17 cellular contexts compared by ENCODE assay signal in the genomic region with DNA sequence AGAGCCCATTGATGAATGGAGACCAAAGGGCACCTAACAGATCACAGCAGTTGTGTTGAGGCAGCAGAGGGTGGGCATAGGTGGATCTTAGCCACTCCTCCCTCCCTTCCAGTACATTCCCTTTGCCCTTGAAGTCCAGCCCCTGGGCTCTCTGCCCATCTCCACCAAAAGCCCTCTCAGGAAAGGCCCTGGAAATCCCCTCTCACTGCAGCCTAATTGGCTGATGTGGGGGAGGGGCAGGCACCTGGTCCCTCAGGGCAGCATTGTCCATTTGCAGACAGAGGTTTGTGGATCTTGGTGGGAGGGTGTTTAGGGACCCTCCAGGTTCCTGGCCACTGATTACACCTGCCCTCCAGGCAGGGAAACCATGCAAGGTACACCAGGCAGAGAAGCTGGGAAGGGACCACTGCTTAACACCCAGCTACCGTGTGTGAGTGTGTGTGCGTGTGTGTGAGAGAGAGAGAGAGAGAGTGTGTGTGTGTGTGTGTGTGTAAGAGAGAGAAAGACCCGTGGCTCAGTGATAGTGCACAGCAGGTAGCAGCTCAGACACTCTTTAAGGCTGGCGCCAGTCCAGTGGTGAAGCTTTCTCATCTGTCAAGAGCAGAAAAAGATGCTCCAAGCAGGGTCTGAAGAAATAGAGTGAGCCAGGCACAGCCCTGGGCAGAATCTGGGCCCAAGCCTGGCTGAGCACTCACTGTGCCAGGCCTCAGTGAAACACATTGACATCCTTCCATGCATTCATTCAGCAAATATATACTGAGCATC.
DNase-seq lines count a peak whose midpoint lies in the region; ATAC-seq, FAIRE-seq and TF ChIP-seq lines count a peak whose summit lies in the region.
"Had no signal": no experiment of that assay in that cellular context is flagged by ENCODE, and none has a peak within 500 bp of the region (broad histone marks: within the 10 kb centered on the region; RNA-seq: fewer than 3 reads in every experiment).

No MANE protein-coding gene starts in this region.

- POLR2A ChIA-PET in HepG2 (lab: Yijun Ruan, JAX): no interaction called here

- WGBS in right lobe of liver (ENCODE audit: insufficient coverage, low coverage, low lambda C conversion rate, missing lambda C conversion rate): 56% methylated on average over 3 of the region's 4 CpGs
- 36% methylated on average over 4 of the region's 4 CpGs for WGBS in HepG2 (ENCODE audit: low lambda C conversion rate)

- BruUV-seq in HepG2 (replicated peaks; lab: Mats Ljungman, UMichigan): no TSS peak

- H4K20me1 ChIP-seq in HepG2 (ENCODE audit: insufficient read depth, low read length): no peaks in the 10 kb centered on the region

- no peak overlapping the region for H2AFZ ChIP-seq in HepG2 (ENCODE audit: low read length)
- H2AFZ ChIP-seq: parathyroid adenoma had no signal

- H3K36me3 ChIP-seq in right lobe of liver: no peaks in the 10 kb centered on the region
- H3K36me3 ChIP-seq in HepG2 (replicated peaks in 1 of 2; ENCODE audit: control insufficient read depth in 1 of 2, insufficient read depth in 2 of 2, low read length in 2 of 2): no peaks in the 10 kb centered on the region

- no peak overlapping the region for H3K4me3 ChIP-seq in right lobe of liver
- H3K4me3 ChIP-seq in HepG2 (replicated peaks in 1 of 3; ENCODE audit: insufficient read depth in 1 of 3, low read depth in 2 of 3, low read length in 3 of 3): no peak overlapping the region

- H3K9me3 ChIP-seq in right lobe of liver (no peaks in the 10 kb centered on the region), HepG2 (ENCODE audit: low read length) (no peaks in the 10 kb centered on the region)

- no peaks in the 10 kb centered on the region for H3K79me2 ChIP-seq in HepG2 (ENCODE audit: insufficient read depth, low read length)
- H3K79me2 ChIP-seq: parathyroid adenoma had no signal

- TF ChIP-seq EP300 in HepG2 (IDR thresholded peaks at IDR 0.05; ENCODE audit: low read depth in 2 of 2, low read length in 2 of 2) (no peak), HepG2 (CRISPR knock-in tag; IDR thresholded peaks at IDR 0.05; ENCODE audit: borderline replicate concordance) (no peak)

- no peak for TF ChIP-seq RAD21 in HepG2 (CRISPR knock-in tag; IDR thresholded peaks at IDR 0.05)

- H3K4me2 ChIP-seq in HepG2 (ENCODE audit: low read depth, low read length): no peak overlapping the region

- in situ Hi-C loops in HepG2 (cut with HindIII; ENCODE audit: extremely low pct_ligation_motif_present, low pct_unique_long_range_greater_than_20kb): no loop called here

- TF ChIP-seq POLR2A in right lobe of liver (IDR thresholded peaks at IDR 0.05) (no peak), HepG2 (IDR thresholded peaks at IDR 0.05; ENCODE audit: insufficient read depth in 1 of 2, low read depth in 2 of 2, low read length in 2 of 2) (no peak)

- no peak for TF ChIP-seq CTCF in right lobe of liver (IDR thresholded peaks at IDR 0.05)
- TF ChIP-seq CTCF in HepG2 (CRISPR knock-in tag; IDR thresholded peaks at IDR 0.05): no peak

- H3K9ac ChIP-seq in HepG2 (ENCODE audit: insufficient read depth, low read depth, low read length): no peak overlapping the region
- H3K9ac ChIP-seq: parathyroid adenoma had no signal

- peak in 2 of 3 donors; percentile 16 to 37 for DNase-seq in right lobe of liver
- DNase-seq in HepG2 (ENCODE audit: low spot score): no peak
- DNase-seq in NCI-H2227 treated with DMSO at 0.1 percent for 48 hours (lab: John Stamatoyannopoulos, UW): peak; percentile 76
- peak; percentile 20 for DNase-seq in glomerular visceral epithelial cell (ENCODE audit: extremely low spot score)
- no peak for DNase-seq in NAMALWA (ENCODE audit: low spot score)
- DNase-seq in amniotic stem cell (lab: John Stamatoyannopoulos, UW): no peak
- DNase-seq: activated effector memory CD4-positive, alpha-beta T cell treated with Interleukin-2 at 50 U/mL for 16 hours; GF-D8; glutamatergic neuron; HFFc6; stimulated activated naive CD8-positive, alpha-beta T cell treated with anti-CD3 and anti-CD28 coated beads, Interleukin-15, amount 100 ng/mL, for 72 hours had no signal

- FAIRE-seq in HepG2 (lab: Jason Lieb, UNC): no peak
- FAIRE-seq: colon, islet of Langerhans had no signal

- ATAC-seq in right lobe of liver (peak in 1 of 4 donors; percentile 68), HepG2 (no peak), HG02759 (IDR thresholded peaks at IDR 0.05; ENCODE audit: unreplicated experiment) (no peak), GM18519 (IDR thresholded peaks at IDR 0.05; ENCODE audit: low FRiP score, unreplicated experiment) (no peak)

- H3K27me3 ChIP-seq in right lobe of liver (no peaks in the 10 kb centered on the region), HepG2 (ENCODE audit: control insufficient read depth in 1 of 2, insufficient read depth in 2 of 2, low read length in 2 of 2) (peaks cover 0 to 10% of the 10 kb centered on the region in 2 experiments; a peak in 4 of 5 replicates)

- intact Hi-C loops in right lobe of liver (cut with DNase I): no loop called here
- intact Hi-C loops in HepG2 (cut with micrococcal nuclease; ENCODE audit: unreplicated experiment): no loop called here

- H3K4me1 ChIP-seq in right lobe of liver: no peaks in the 10 kb centered on the region
- H3K4me1 ChIP-seq in HepG2 (ENCODE audit: insufficient read depth, low read length): no peaks in the 10 kb centered on the region
- H3K4me1 ChIP-seq: parathyroid adenoma had no signal

- H3K27ac ChIP-seq in right lobe of liver (no peak overlapping the region), HepG2 (ENCODE audit: extremely low read length, insufficient read depth, low read length) (no peak overlapping the region)
- H3K27ac ChIP-seq: parathyroid adenoma, RWPE1 had no signal

- CTCF ChIA-PET in HepG2 (lab: Yijun Ruan, JAX; ENCODE audit: low intra/inter-chr PET ratio, low total read pairs): no interaction called here

TF ChIP-seq in HepG2, 621 proteins besides CTCF, POLR2A, EP300 and RAD21:
- TF ChIP-seq ETV6 (CRISPR knock-in tag; conservative IDR thresholded peaks at IDR 0.05) (no peak), SALL1 (CRISPR knock-in tag; IDR thresholded peaks at IDR 0.05) (no peak), ZNF615 (CRISPR knock-in tag; IDR thresholded peaks at IDR 0.05; ENCODE audit: borderline replicate concordance) (no peak), RELA (CRISPR knock-in tag; IDR thresholded peaks at IDR 0.05) (no peak), ASH2L (IDR thresholded peaks at IDR 0.05; ENCODE audit: insufficient read length, low read depth, low read length) (no peak), PHF8 (CRISPR knock-in tag; IDR thresholded peaks at IDR 0.05) (no peak), ZNF451 (CRISPR knock-in tag; IDR thresholded peaks at IDR 0.05) (no peak), ZBTB1 (CRISPR knock-in tag; IDR thresholded peaks at IDR 0.05; ENCODE audit: borderline replicate concordance) (no peak), AHR (CRISPR knock-in tag; IDR thresholded peaks at IDR 0.05) (no peak)
- TF ChIP-seq, protein P1, sequence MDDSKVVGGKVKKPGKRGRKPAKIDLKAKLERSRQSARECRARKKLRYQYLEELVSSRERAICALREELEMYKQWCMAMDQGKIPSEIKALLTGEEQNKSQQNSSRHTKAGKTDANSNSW (CRISPR knock-in tag; IDR thresholded peaks at IDR 0.05; ENCODE audit: borderline replicate concordance): no peak
- TF ChIP-seq, protein P2, sequence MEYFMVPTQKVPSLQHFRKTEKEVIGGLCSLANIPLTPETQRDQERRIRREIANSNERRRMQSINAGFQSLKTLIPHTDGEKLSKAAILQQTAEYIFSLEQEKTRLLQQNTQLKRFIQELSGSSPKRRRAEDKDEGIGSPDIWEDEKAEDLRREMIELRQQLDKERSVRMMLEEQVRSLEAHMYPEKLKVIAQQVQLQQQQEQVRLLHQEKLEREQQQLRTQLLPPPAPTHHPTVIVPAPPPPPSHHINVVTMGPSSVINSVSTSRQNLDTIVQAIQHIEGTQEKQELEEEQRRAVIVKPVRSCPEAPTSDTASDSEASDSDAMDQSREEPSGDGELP (IDR thresholded peaks at IDR 0.05; ENCODE audit: borderline replicate concordance, low read depth): no peak
TF ChIP-seq in HepG2: peak in this region for 0.

Comparison
In these comparisons a context has a peak if more than half of its experiments do, and no peak if none do; other contexts are left out.
1. DNase-seq: peak in right lobe of liver (2 of 3), NCI-H2227 treated with DMSO at 0.1 percent for 48 hours (single experiment) and glomerular visceral epithelial cell (single experiment); none in HepG2 (single experiment), NAMALWA (single experiment) and amniotic stem cell (single experiment).